ENCODE assay signal across 8 cellular contexts in genomic region chr5:134873987-134874830, GRCh38. TPM values are rescaled to one million over a fixed set of nuclear protein-coding genes. Genes with fewer than 3 reads are reported as not detected.
DNase-seq lines count a peak whose midpoint lies in the region; ATAC-seq and TF ChIP-seq lines count a peak whose summit lies in the region.

Gene TXNDC15, plus strand, starts transcription at chr5:134874371. Its CDS starts 57 bp downstream, at chr5:134874428.

- ATAC-seq in GM18868 (IDR thresholded peaks at IDR 0.05; ENCODE audit: unreplicated experiment) (peak; percentile 83), HG03135 (IDR thresholded peaks at IDR 0.05; ENCODE audit: unreplicated experiment) (peak; percentile 82)
- ATAC-seq in activated CD4-positive, alpha-beta T cell treated with anti-CD3 and anti-CD28 coated beads for 36 hours: peak; percentile 83

- TF ChIP-seq CTCF in AG04450 (IDR thresholded peaks at IDR 0.05; ENCODE audit: low read depth, low read length): no peak
- no peak for TF ChIP-seq CTCF in choroid plexus epithelial cell (conservative IDR thresholded peaks at IDR 0.05; ENCODE audit: low read depth, low read length)

- DNase-seq in AG04450 (ENCODE audit: low read depth, low spot score) (peak; percentile 51), NCI-H446 (lab: John Stamatoyannopoulos, UW) (peak; percentile 49 to 87), choroid plexus epithelial cell (ENCODE audit: low read depth) (peak; percentile 90), kidney tubule cell (ENCODE audit: low spot score) (peak; percentile 85)
- peak; percentile 90 for DNase-seq in activated CD4-positive, alpha-beta T cell treated with anti-CD3 and anti-CD28 coated beads for 36 hours
- peak; percentile 40 to 70 (median 62) for DNase-seq in stimulated activated CD4-positive, alpha-beta T cell treated with anti-CD3 and anti-CD28 coated beads, Interleukin-1b, Interleukin-23, amount 100 ng/mL, for 24 hours (ENCODE audit: low read depth in 4 of 4, low spot score in 1 of 4)

- no peaks in the 10 kb centered on the region for H3K27me3 ChIP-seq in AG04450 (ENCODE audit: control insufficient read depth, insufficient read depth, low read length)

- peak within 1 kb of the TSS; percentile 97 for H3K27ac Mint-ChIP-seq in activated CD4-positive, alpha-beta T cell treated with anti-CD3 and anti-CD28 coated beads for 36 hours

- CTCF ChIA-PET in AG04450 (lab: Charles Lee): no interaction called here
- CTCF ChIA-PET in activated CD4-positive, alpha-beta T cell treated with anti-CD3 and anti-CD28 coated beads for 36 hours (lab: Charles Lee): interaction anchor here (0.8 to 2.2 kb wide), 4 partner anchors 12 to 136 kb away, joined by 3 to 11 read pairs (median 4); partner anchors contain the start of genes CAMLG and PCBD2

- H3K36me3 Mint-ChIP-seq in activated CD4-positive, alpha-beta T cell treated with anti-CD3 and anti-CD28 coated beads for 36 hours (ENCODE audit: low read depth): peaks cover 10% of the 10 kb centered on the region

- H3K27ac ChIP-seq in AG04450 (ENCODE audit: low read depth, low read length): peak within 1 kb of the TSS; percentile 94

- intact Hi-C loops in activated CD4-positive, alpha-beta T cell treated with anti-CD3 and anti-CD28 coated beads for 36 hours (cut with DNase I, micrococcal nuclease): loop anchor here (1.0 to 10.0 kb wide), 10 partner anchors 29 to 649 kb away; partner anchors contain the start of genes C5orf24 (in 2 of the 2), CAMLG (in 1 of the 2), DDX46 (in 1 of the 2) and JADE2 (in 1 of the 2)

- POLR2A ChIA-PET in AG04450 (lab: Yijun Ruan, JAX): interaction anchor here (0.6 to 1.7 kb wide), 8 partner anchors 12 to 214 kb away, joined by 3 to 16 read pairs (median 5); partner anchors contain the start of genes C5orf24 and PCBD2
- POLR2A ChIA-PET in activated CD4-positive, alpha-beta T cell treated with anti-CD3 and anti-CD28 coated beads for 36 hours (lab: Charles Lee): interaction anchor here (1.0 to 1.2 kb wide), 5 partner anchors 17 to 33 kb away, joined by 3 to 7 read pairs (median 3); partner anchors contain the start of genes C5orf24 and PCBD2

- H3K27me3 Mint-ChIP-seq in activated CD4-positive, alpha-beta T cell treated with anti-CD3 and anti-CD28 coated beads for 36 hours: no peaks in the 10 kb centered on the region

- H3K9me3 ChIP-seq in AG04450 (ENCODE audit: control insufficient read depth, insufficient read depth, low read length): no peaks in the 10 kb centered on the region; the same call in 1 of the 2 replicates

- H3K9me3 Mint-ChIP-seq in activated CD4-positive, alpha-beta T cell treated with anti-CD3 and anti-CD28 coated beads for 36 hours (ENCODE audit: low read depth): no peaks in the 10 kb centered on the region

- H3K4me1 Mint-ChIP-seq in activated CD4-positive, alpha-beta T cell treated with anti-CD3 and anti-CD28 coated beads for 36 hours: peaks cover 37% of the 10 kb centered on the region

- H3K4me3 Mint-ChIP-seq in activated CD4-positive, alpha-beta T cell treated with anti-CD3 and anti-CD28 coated beads for 36 hours: peak within 1 kb of the TSS; percentile 88

- H3K4me3 ChIP-seq in AG04450 (ENCODE audit: low read depth, low read length) (peak within 1 kb of the TSS; percentile 91), choroid plexus epithelial cell (ENCODE audit: low read depth, low read length) (peak within 1 kb of the TSS; percentile 99)

RNA-seq across cellular contexts. Expression of gene TXNDC15, which starts in this region (rescaled TPM):
- polyA plus RNA-seq in AG04450 (2011; rRNA removed): 102 and 109 TPM in 2 replicates
- polyA minus RNA-seq in AG04450 (2011; rRNA and poly(A)+ RNA removed): 74.1 and 79.6 TPM in 2 replicates
- 10 to 100 TPM; 16.6 to 29.1 TPM for total RNA-seq in activated CD4-positive, alpha-beta T cell treated with anti-CD3 and anti-CD28 coated beads for 36 hours

Comparison
In these comparisons a context has a peak if more than half of its experiments do, and no peak if none do; other contexts are left out.
1. Peak in every context shown above with its lines: DNase-seq, ATAC-seq, H3K4me3 ChIP-seq and H3K27ac ChIP-seq.